Comparison of ENCODE assay signal across 1 cellular context in the genomic region with DNA sequence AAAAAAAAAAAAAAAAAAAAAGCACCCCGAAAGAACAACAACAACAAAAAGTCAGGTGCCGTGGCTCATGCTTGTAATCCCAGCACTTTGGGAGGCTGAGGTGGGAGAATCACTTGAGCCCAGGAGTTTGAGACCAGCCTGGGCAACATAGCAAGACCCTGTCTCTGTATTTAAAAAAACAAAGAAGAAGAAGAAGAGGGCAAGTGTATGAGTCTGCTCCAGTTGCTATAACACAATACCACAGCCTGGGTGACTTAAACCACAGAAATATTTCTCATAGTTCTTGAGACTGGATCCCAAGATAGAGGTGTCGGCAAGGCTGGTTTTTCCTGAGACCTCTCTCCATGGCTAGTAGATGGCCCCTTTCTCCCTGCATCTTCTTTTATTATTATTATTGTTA.
TF ChIP-seq lines count a peak whose summit lies in the region.

No MANE protein-coding gene starts in this region.

TF ChIP-seq in HepG2, 621 proteins besides CTCF, POLR2A, EP300 and RAD21:
- TF ChIP-seq ZNF12 (CRISPR knock-in tag; IDR thresholded peaks at IDR 0.05) (0 out of 2 replicates have a peak, but pooled peaks have one; percentile 31), KMT2B (CRISPR knock-in tag; IDR thresholded peaks at IDR 0.05) (no peak)
TF ChIP-seq in HepG2: peak in this region for 1.
